10 cellular contexts compared by ENCODE assay signal in genomic region chr1:31768939-31769704, GRCh38. TPM values are rescaled to one million over a fixed set of nuclear protein-coding genes. Genes with fewer than 3 reads are reported as not detected.
DNase-seq lines count a peak whose midpoint lies in the region; ATAC-seq, FAIRE-seq and TF ChIP-seq lines count a peak whose summit lies in the region.
"Had no signal": no experiment of that assay in that cellular context is flagged by ENCODE, and none has a peak within 500 bp of the region (broad histone marks: within the 10 kb centered on the region; RNA-seq: fewer than 3 reads in every experiment).

No MANE protein-coding gene starts in this region.

- no peaks in the 10 kb centered on the region for H3K9me3 ChIP-seq in SU-DHL-6 (ENCODE audit: insufficient read depth, low read length)
- no peaks in the 10 kb centered on the region for H3K9me3 ChIP-seq in gastrocnemius medialis

- no peak for TF ChIP-seq CTCF in SU-DHL-6 (IDR thresholded peaks at IDR 0.05; ENCODE audit: insufficient read depth, low read length, poor library complexity, severe bottlenecking)
- no peak for TF ChIP-seq CTCF in nephron (IDR thresholded peaks at IDR 0.05; ENCODE audit: unreplicated experiment in 3 of 3)
- no peak for TF ChIP-seq CTCF in gastrocnemius medialis (IDR thresholded peaks at IDR 0.05 in 4 of 5, conservative IDR thresholded peaks at IDR 0.05 in 1 of 5)

- no peak for TF ChIP-seq POLR2A in GM12892 (IDR thresholded peaks at IDR 0.05; ENCODE audit: low read depth, low read length)
- no peak for TF ChIP-seq POLR2A in gastrocnemius medialis (IDR thresholded peaks at IDR 0.05)

- H3K36me3 ChIP-seq in SU-DHL-6 (ENCODE audit: low read length) = no peaks in the 10 kb centered on the region
- H3K36me3 ChIP-seq in gastrocnemius medialis = no peaks in the 10 kb centered on the region

- H3K27ac ChIP-seq in SU-DHL-6 (ENCODE audit: low read depth, low read length) = peak overlapping the region; percentile 43
- H3K27ac ChIP-seq in gastrocnemius medialis = no peak overlapping the region

- peaks cover 6 to 13% of the 10 kb centered on the region in 2 donors for H3K4me1 ChIP-seq in gastrocnemius medialis

- H3K4me2 ChIP-seq in SU-DHL-6 (ENCODE audit: low read depth, low read length, poor library complexity, severe bottlenecking) = peak overlapping the region; percentile 27

- intact Hi-C loops in gastrocnemius medialis (cut with DNase I; ENCODE audit: low total_unique reads) = no loop called here

- H3K4me1 Mint-ChIP-seq in activated T-cell treated with anti-CD3 and anti-CD28 coated beads, Interleukin-2, amount 50 U/mL, for 4 hours (ENCODE audit: low read depth) = peaks cover 51% of the 10 kb centered on the region
- H3K4me1 Mint-ChIP-seq in nephron = peaks cover 80% of the 10 kb centered on the region

- H3K27me3 ChIP-seq in SU-DHL-6 (ENCODE audit: low read length) (no peaks in the 10 kb centered on the region), gastrocnemius medialis (peaks cover 20 to 27% (median 20%) of the 10 kb centered on the region in 3 donors)

- in situ Hi-C loops in G401 (cut with HindIII; ENCODE audit: low sequenced_read_pairs) = no loop called here
- in situ Hi-C loops in gastrocnemius medialis (cut with MboI; ENCODE audit: low sequenced_read_pairs in 4 of 4) = no loop called here

- peaks cover 14% of the 10 kb centered on the region for H3K27me3 Mint-ChIP-seq in activated T-cell treated with anti-CD3 and anti-CD28 coated beads, Interleukin-2, amount 50 U/mL, for 4 hours (ENCODE audit: low read depth)
- peaks cover 59% of the 10 kb centered on the region for H3K27me3 Mint-ChIP-seq in nephron (ENCODE audit: low read depth)

- H3K4me3 Mint-ChIP-seq in activated T-cell treated with anti-CD3 and anti-CD28 coated beads, Interleukin-2, amount 50 U/mL, for 4 hours = no peak overlapping the region
- H3K4me3 Mint-ChIP-seq in nephron = peak overlapping the region in 2 of 3 experiments; percentile 30 to 57

- no peak overlapping the region; the same call in 1 of the 2 replicates for H3K9ac ChIP-seq in SU-DHL-6 (ENCODE audit: low read length)

- peak overlapping the region in 2 of 3 experiments; percentile 7 to 76 for H3K27ac Mint-ChIP-seq in nephron

- no peaks in the 10 kb centered on the region for H3K9me3 Mint-ChIP-seq in activated T-cell treated with anti-CD3 and anti-CD28 coated beads, Interleukin-2, amount 50 U/mL, for 4 hours
- H3K9me3 Mint-ChIP-seq in nephron = no peaks in the 10 kb centered on the region
- H3K9me3 Mint-ChIP-seq: CD8-positive, alpha-beta memory T cell had no signal

- no peaks in the 10 kb centered on the region for H4K20me1 ChIP-seq in SU-DHL-6 (ENCODE audit: low read depth, low read length)

- DNase-seq in activated T-cell treated with anti-CD3 and anti-CD28 coated beads, Interleukin-2, amount 50 U/mL, for 4 hours = no peak
- DNase-seq in activated T-cell treated with anti-CD3 and anti-CD28 coated beads for 4 hours (no peak), GM12892 (ENCODE audit: insufficient read length) (no peak), G401 (ENCODE audit: low spot score) (no peak), amniotic stem cell (lab: John Stamatoyannopoulos, UW) (no peak), gastrocnemius medialis (no peak)
- DNase-seq: activated effector memory CD4-positive, alpha-beta T cell treated with anti-CD3 and anti-CD28 coated beads, Interleukin-2, amount 50 U/mL, for 16 hours; CD8-positive, alpha-beta memory T cell had no signal

- H3K4me3 ChIP-seq in SU-DHL-6 (ENCODE audit: insufficient read depth, low read length, poor library complexity, severe bottlenecking) (no peak overlapping the region), gastrocnemius medialis (no peak overlapping the region)

- peak; percentile 42 to 64 for ATAC-seq in activated T-cell treated with anti-CD3 and anti-CD28 coated beads, Interleukin-2, amount 50 U/mL, for 4 hours
- ATAC-seq in gastrocnemius medialis = no peak

- no peaks in the 10 kb centered on the region for H3K9me2 ChIP-seq in SU-DHL-6 (replicated peaks; ENCODE audit: insufficient read depth, low read length)

- FAIRE-seq in GM12892 (lab: Jason Lieb, UNC) = peak; percentile 14

- peaks cover 7% of the 10 kb centered on the region for H3F3A ChIP-seq in SU-DHL-6 (ENCODE audit: insufficient read depth)

- no peak overlapping the region for H2AFZ ChIP-seq in SU-DHL-6 (ENCODE audit: low read depth, low read length, severe bottlenecking)

- no peaks in the 10 kb centered on the region for H3K36me3 Mint-ChIP-seq in activated T-cell treated with anti-CD3 and anti-CD28 coated beads, Interleukin-2, amount 50 U/mL, for 4 hours (ENCODE audit: insufficient read depth)
- no peaks in the 10 kb centered on the region for H3K36me3 Mint-ChIP-seq in nephron (ENCODE audit: low read depth)

- H3K79me2 ChIP-seq in SU-DHL-6 (ENCODE audit: insufficient read depth, low read length) = no peaks in the 10 kb centered on the region

RNA-seq across cellular contexts. Expression of gene ADGRB2, which starts 5.0 kb away (rescaled TPM):
- under 1 TPM; 0.18 to 0.68 (median 0.65) TPM for total RNA-seq in activated T-cell treated with anti-CD3 and anti-CD28 coated beads, Interleukin-2, amount 50 U/mL, for 4 hours
- 0.08 TPM for polyA plus RNA-seq in GM12892 (2012; ENCODE audit: missing spikeins)
- total RNA-seq in G401 (2014; rRNA removed; shearing (Covaris generic)) = 45.4 and 49.5 TPM in 2 replicates
- 1 to 10 TPM in 3 of 4 donors, not detected in 1; 1.1 to 2.2 (median 1.7) TPM for total RNA-seq in gastrocnemius medialis

RNA-seq across cellular contexts. Expression of gene SPOCD1, which starts 46.7 kb away (rescaled TPM):
- under 1 TPM in 1 of 3 donors, not detected in 2; 0.14 TPM for total RNA-seq in activated T-cell treated with anti-CD3 and anti-CD28 coated beads, Interleukin-2, amount 50 U/mL, for 4 hours
- 0.47 TPM for polyA plus RNA-seq in GM12892 (2012; ENCODE audit: missing spikeins)
- 11.8 and 25.3 TPM in 2 replicates for total RNA-seq in G401 (2014; rRNA removed; shearing (Covaris generic))
- not detected for total RNA-seq in gastrocnemius medialis
- polyA plus RNA-seq: CD8-positive, alpha-beta memory T cell had no signal

Comparison
In these comparisons a context has a peak if more than half of its experiments do, and no peak if none do; other contexts are left out.
1. ATAC-seq: peak in activated T-cell treated with anti-CD3 and anti-CD28 coated beads, Interleukin-2, amount 50 U/mL, for 4 hours (2 of 2); none in gastrocnemius medialis (0 of 2).
2. RNA of gene ADGRB2, which starts 5.0 kb away (total RNA-seq): 45.4 to 49.5 TPM in G401; 1.1 to 2.2 TPM in gastrocnemius medialis and 0.18 to 0.68 TPM in activated T-cell treated with anti-CD3 and anti-CD28 coated beads, Interleukin-2, amount 50 U/mL, for 4 hours; every median in the first group is over 10 times any median in the second.
3. RNA of gene SPOCD1, which starts 46.7 kb away (total RNA-seq): 11.8 to 25.3 TPM in G401; 0.14 TPM in activated T-cell treated with anti-CD3 and anti-CD28 coated beads, Interleukin-2, amount 50 U/mL, for 4 hours and not detected in gastrocnemius medialis; every median in the first group is over 10 times any median in the second.